ENCODE assay signal across 13 cellular contexts in genomic region chr15:60804551-60804950, GRCh38.
"Had no signal": no experiment of that assay in that cellular context is flagged by ENCODE, and none has a peak within 500 bp of the region (broad histone marks: within the 10 kb centered on the region; RNA-seq: fewer than 3 reads in every experiment).

No MANE protein-coding gene starts in this region.

- H3K9me3 ChIP-seq: breast epithelium, left lung, ovary, transverse colon had no signal

- H3K27ac Mint-ChIP-seq: activated CD4-positive, alpha-beta memory T cell treated with anti-CD3 and anti-CD28 coated beads for 36 hours; activated naive CD8-positive, alpha-beta T cell treated with anti-CD3 and anti-CD28 coated beads, Interleukin-2, amount 10 ng/mL, durations not matched to agents 7 days and 5 days; nephron progenitor cell had no signal

- DNase-seq: activated CD4-positive, alpha-beta memory T cell treated with anti-CD3 and anti-CD28 coated beads for 36 hours; activated CD4-positive, alpha-beta T cell treated with anti-CD3 and anti-CD28 coated beads for 1 hour; activated naive CD8-positive, alpha-beta T cell treated with anti-CD3 and anti-CD28 coated beads, Interleukin-2, amount 10 ng/mL, durations not matched to agents 7 days and 5 days; activated T-cell treated with anti-CD3 and anti-CD28 coated beads, Interleukin-2, amount 50 U/mL, for 4 hours; anterior cingulate cortex; dorsolateral prefrontal cortex; foreskin melanocyte; head of caudate nucleus; left lung; nephron progenitor cell; ovary; transverse colon had no signal

- ATAC-seq: activated T-cell treated with anti-CD3 and anti-CD28 coated beads, Interleukin-2, amount 50 U/mL, for 4 hours had no signal

- H3K36me3 ChIP-seq: breast epithelium, left lung, ovary, transverse colon had no signal

- H3K9me3 Mint-ChIP-seq: activated CD4-positive, alpha-beta memory T cell treated with anti-CD3 and anti-CD28 coated beads for 36 hours; activated naive CD8-positive, alpha-beta T cell treated with anti-CD3 and anti-CD28 coated beads, Interleukin-2, amount 10 ng/mL, durations not matched to agents 7 days and 5 days; activated T-cell treated with anti-CD3 and anti-CD28 coated beads, Interleukin-2, amount 50 U/mL, for 4 hours had no signal

- H3K4me3 Mint-ChIP-seq: activated CD4-positive, alpha-beta memory T cell treated with anti-CD3 and anti-CD28 coated beads for 36 hours; activated naive CD8-positive, alpha-beta T cell treated with anti-CD3 and anti-CD28 coated beads, Interleukin-2, amount 10 ng/mL, durations not matched to agents 7 days and 5 days; activated T-cell treated with anti-CD3 and anti-CD28 coated beads, Interleukin-2, amount 50 U/mL, for 4 hours; nephron progenitor cell had no signal

- H3K27ac ChIP-seq: breast epithelium, dorsolateral prefrontal cortex, left lung, ovary, transverse colon had no signal

- H3K27me3 Mint-ChIP-seq: activated CD4-positive, alpha-beta memory T cell treated with anti-CD3 and anti-CD28 coated beads for 36 hours; activated naive CD8-positive, alpha-beta T cell treated with anti-CD3 and anti-CD28 coated beads, Interleukin-2, amount 10 ng/mL, durations not matched to agents 7 days and 5 days had no signal

- H3K36me3 Mint-ChIP-seq: activated CD4-positive, alpha-beta memory T cell treated with anti-CD3 and anti-CD28 coated beads for 36 hours had no signal

- H3K4me1 ChIP-seq: breast epithelium, left lung, transverse colon had no signal

- H3K27me3 ChIP-seq: breast epithelium, dorsolateral prefrontal cortex, left lung, ovary, transverse colon had no signal

- H3K4me3 ChIP-seq: breast epithelium, dorsolateral prefrontal cortex, left lung, ovary, transverse colon had no signal
